In the genomic region with DNA sequence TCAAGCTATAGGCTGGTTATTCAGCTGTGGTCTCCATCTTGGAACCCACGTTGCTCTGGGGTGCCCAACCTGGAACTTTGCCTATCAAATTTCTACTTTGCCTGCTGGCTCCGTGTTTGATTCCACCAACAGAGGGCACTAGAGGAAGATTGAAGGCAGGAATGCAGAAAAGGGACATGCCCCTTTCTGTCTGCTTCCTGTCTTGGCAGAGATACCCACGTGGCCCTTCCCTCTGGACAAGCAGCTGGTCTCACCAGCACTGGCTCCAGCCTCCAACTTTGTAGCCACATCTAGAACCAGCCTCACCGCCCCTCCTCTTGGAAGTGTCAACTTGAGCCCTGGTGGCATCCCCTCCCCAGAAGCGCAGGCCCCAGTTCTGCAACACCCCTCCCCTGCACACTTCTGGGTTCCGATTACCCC, we compare ENCODE assay signal across 9 cellular contexts. TPM values are rescaled to one million over a fixed set of nuclear protein-coding genes. Genes with fewer than 3 reads are reported as not detected.
DNase-seq lines count a peak whose midpoint lies in the region; ATAC-seq, FAIRE-seq and TF ChIP-seq lines count a peak whose summit lies in the region.
"Had no signal": no experiment of that assay in that cellular context is flagged by ENCODE, and none has a peak within 500 bp of the region (broad histone marks: within the 10 kb centered on the region; RNA-seq: fewer than 3 reads in every experiment).

No MANE protein-coding gene starts in this region.

- H3K4me1 Mint-ChIP-seq in natural killer cell treated with Interleukin-12 subunit alpha and Interleukin-12 subunit beta and Interleukin-15 and Interleukin-18, amount 100 ng/mL, for 72 hours (ENCODE audit: low read depth in 2 of 2), result no peaks in the 10 kb centered on the region

- TF ChIP-seq POLR2A in endothelial cell of umbilical vein (IDR thresholded peaks at IDR 0.05; ENCODE audit: low read depth, low read length), result no peak

- peaks cover 8 to 12% of the 10 kb centered on the region in 2 donors for H3K27me3 Mint-ChIP-seq in natural killer cell treated with Interleukin-12 subunit alpha and Interleukin-12 subunit beta and Interleukin-15 and Interleukin-18, amount 100 ng/mL, for 72 hours

- no peak overlapping the region for H3K4me3 Mint-ChIP-seq in natural killer cell treated with Interleukin-12 subunit alpha and Interleukin-12 subunit beta and Interleukin-15 and Interleukin-18, amount 100 ng/mL, for 72 hours

- no peak overlapping the region for H3K4me2 ChIP-seq in endothelial cell of umbilical vein (ENCODE audit: insufficient read depth, low read length)

- no peaks in the 10 kb centered on the region for H3K79me2 ChIP-seq in endothelial cell of umbilical vein (ENCODE audit: control insufficient read depth, insufficient read depth, low read length)

- H3K27me3 ChIP-seq in endothelial cell of umbilical vein (ENCODE audit: control insufficient read depth in 2 of 2, insufficient read depth in 2 of 2, low read length in 2 of 2), result no peaks in the 10 kb centered on the region
- no peaks in the 10 kb centered on the region for H3K27me3 ChIP-seq in tibial artery

- no peaks in the 10 kb centered on the region for H3K36me3 Mint-ChIP-seq in natural killer cell treated with Interleukin-12 subunit alpha and Interleukin-12 subunit beta and Interleukin-15 and Interleukin-18, amount 100 ng/mL, for 72 hours

- H3K9me3 Mint-ChIP-seq in natural killer cell treated with Interleukin-12 subunit alpha and Interleukin-12 subunit beta and Interleukin-15 and Interleukin-18, amount 100 ng/mL, for 72 hours, result no peaks in the 10 kb centered on the region

- peak; percentile 42 to 54 for TF ChIP-seq CTCF in endothelial cell of umbilical vein (IDR thresholded peaks at IDR 0.05; ENCODE audit: extremely low read depth in 1 of 2, insufficient read depth in 1 of 2, low read depth in 1 of 2, low read length in 2 of 2)
- peak; percentile 30 to 37 for TF ChIP-seq CTCF in tibial artery (IDR thresholded peaks at IDR 0.05)

- peak; percentile 53 for ATAC-seq in GM18868 (IDR thresholded peaks at IDR 0.05; ENCODE audit: unreplicated experiment)
- ATAC-seq in natural killer cell treated with Interleukin-12 subunit alpha and Interleukin-12 subunit beta and Interleukin-15 and Interleukin-18, amount 100 ng/mL, for 72 hours, result peak; percentile 56 to 79

- intact Hi-C loops in endothelial cell of umbilical vein (cut with micrococcal nuclease), result loop anchor here (1.0 to 5.0 kb wide), 4 partner anchors 49 to 613 kb away; partner anchors contain the start of gene ZEB1
- intact Hi-C loops in tibial artery (cut with DNase I; ENCODE audit: low total_unique reads), result no loop called here

- H3K9ac ChIP-seq in endothelial cell of umbilical vein (replicated peaks; ENCODE audit: extremely low read depth, insufficient read depth, low read length), result no peak overlapping the region

- H3K27ac Mint-ChIP-seq in natural killer cell treated with Interleukin-12 subunit alpha and Interleukin-12 subunit beta and Interleukin-15 and Interleukin-18, amount 100 ng/mL, for 72 hours, result no peak overlapping the region

- no peaks in the 10 kb centered on the region for H4K20me1 ChIP-seq in endothelial cell of umbilical vein (replicated peaks; ENCODE audit: control insufficient read depth, extremely low read depth, insufficient read depth, low read length)

- FAIRE-seq in endothelial cell of umbilical vein (lab: Jason Lieb, UNC), result peak; percentile 95
- FAIRE-seq: islet of Langerhans had no signal

- BruUV-seq in endothelial cell of umbilical vein (replicated peaks; lab: Mats Ljungman, UMichigan), result no TSS peak

- CTCF ChIA-PET in endothelial cell of umbilical vein (lab: Charles Lee), result interaction anchor here (0.9 to 2.1 kb wide), 10 partner anchors 8 to 690 kb away, joined by 3 to 13 read pairs (median 3); partner anchors contain the start of gene ZNF438

- dilution Hi-C loops in endothelial cell of umbilical vein (cut with MboI; ENCODE audit: extremely low pct_ligation_motif_present, low sequenced_read_pairs), result no loop called here

- H3K9me3 ChIP-seq in endothelial cell of umbilical vein (replicated peaks; ENCODE audit: control insufficient read depth, insufficient read depth, low read length), result no peaks in the 10 kb centered on the region
- H3K9me3 ChIP-seq in tibial artery, result no peaks in the 10 kb centered on the region

- no peak overlapping the region for H3K27ac ChIP-seq in endothelial cell of umbilical vein (ENCODE audit: insufficient read depth, low read depth, low read length)
- H3K27ac ChIP-seq in tibial artery, result no peak overlapping the region

- no peaks in the 10 kb centered on the region for H3K36me3 ChIP-seq in endothelial cell of umbilical vein (ENCODE audit: control insufficient read depth in 2 of 2, extremely low read depth in 1 of 2, insufficient read depth in 2 of 2, low read length in 2 of 2)
- H3K36me3 ChIP-seq in tibial artery, result no peaks in the 10 kb centered on the region

- POLR2A ChIA-PET in endothelial cell of umbilical vein (lab: Charles Lee), result interaction anchor here (0.6 kb wide), 1 partner anchor 52 kb away, joined by 3 read pairs; the partner anchor contains the start of gene ZNF438

- H3K4me3 ChIP-seq in endothelial cell of umbilical vein (replicated peaks in 1 of 3; ENCODE audit: insufficient read depth in 1 of 3, low read depth in 1 of 3, low read length in 3 of 3), result no peak overlapping the region
- H3K4me3 ChIP-seq in tibial artery, result no peak overlapping the region

- DNase-seq in A172 (ENCODE audit: low spot score) (peak; percentile 87), NCI-H748 treated with DMSO at 0.1 percent for 48 hours (lab: John Stamatoyannopoulos, UW) (peak; percentile 10), endothelial cell of umbilical vein (ENCODE audit: low read depth, low spot score) (peak; percentile 43), tibial artery (peak; percentile 53 to 74), DMS153 treated with DMSO at 0.1 percent for 48 hours (lab: John Stamatoyannopoulos, UW; ENCODE audit: unreplicated experiment) (no peak)
- DNase-seq in activated CD4-positive, alpha-beta T cell treated with anti-CD3 and anti-CD28 coated beads, Interleukin-2, amount 50 U/mL, for 1 hour, result peak; percentile 47
- DNase-seq in natural killer cell treated with Interleukin-12 subunit alpha and Interleukin-12 subunit beta and Interleukin-15 and Interleukin-18, amount 100 ng/mL, for 72 hours (ENCODE audit: low spot score), result no peak

- no peaks in the 10 kb centered on the region for H3K4me1 ChIP-seq in endothelial cell of umbilical vein (ENCODE audit: control insufficient read depth, extremely low read depth, insufficient read depth, low read length)
- H3K4me1 ChIP-seq in tibial artery, result peaks cover 0 to 4% (median 0%) of the 10 kb centered on the region in 4 donors

- H3K9me1 ChIP-seq in endothelial cell of umbilical vein (replicated peaks; ENCODE audit: control insufficient read depth, extremely low read depth, insufficient read depth, low read length), result no peaks in the 10 kb centered on the region

- peak overlapping the region; percentile 17 for H2AFZ ChIP-seq in endothelial cell of umbilical vein (ENCODE audit: low read depth, low read length)

TF ChIP-seq in endothelial cell of umbilical vein, 7 proteins besides CTCF, POLR2A, EP300 and RAD21:
- no peak for TF ChIP-seq GATA2 (IDR thresholded peaks at IDR 0.05; ENCODE audit: insufficient read depth, insufficient read length, low read depth, low read length)
- peak; percentile 80 for TF ChIP-seq MAX (IDR thresholded peaks at IDR 0.05; ENCODE audit: insufficient read depth, insufficient read length)
- TF ChIP-seq JUN (IDR thresholded peaks at IDR 0.05; ENCODE audit: borderline replicate concordance, insufficient read depth, insufficient read length, low read depth), result no peak

RNA-seq across cellular contexts. Expression of gene ZNF438, which starts 52.1 kb away (rescaled TPM):
- total RNA-seq in A172 (2014; rRNA removed; shearing (Covaris generic)), result 5.1 and 6.2 TPM in 2 replicates
- total RNA-seq in endothelial cell of umbilical vein, result 11.2 and 15.1 TPM in 2 replicates
- 7.2 and 7.5 TPM in 2 replicates for polyA plus RNA-seq in endothelial cell of umbilical vein
- 8.9 and 9.4 TPM in 2 replicates for polyA plus RNA-seq in endothelial cell of umbilical vein (2011; cell fraction: cytosol; rRNA removed)
- polyA plus RNA-seq in endothelial cell of umbilical vein (2011; cell fraction: nucleus; rRNA removed), result 16.9 and 17.5 TPM in 2 replicates
- 8.6 and 12.8 TPM in 2 replicates for polyA plus RNA-seq in endothelial cell of umbilical vein (2012)
- polyA minus RNA-seq in endothelial cell of umbilical vein, result 15.2 and 17.3 TPM in 2 replicates
- polyA minus RNA-seq in endothelial cell of umbilical vein (2011; cell fraction: cytosol; rRNA and poly(A)+ RNA removed), result 1.1 TPM
- 13.2 and 19.9 TPM in 2 replicates for polyA minus RNA-seq in endothelial cell of umbilical vein (2011; cell fraction: nucleus; rRNA and poly(A)+ RNA removed)
- 1 to 10 TPM; 1.9 TPM for total RNA-seq in natural killer cell treated with Interleukin-12 subunit alpha and Interleukin-12 subunit beta and Interleukin-15 and Interleukin-18, amount 100 ng/mL, for 72 hours

Comparison
In these comparisons a context has a peak if more than half of its experiments do, and no peak if none do; other contexts are left out.
1. DNase-seq: peak in A172 (single experiment), NCI-H748 treated with DMSO at 0.1 percent for 48 hours (single experiment), activated CD4-positive, alpha-beta T cell treated with anti-CD3 and anti-CD28 coated beads, Interleukin-2, amount 50 U/mL, for 1 hour (single experiment), endothelial cell of umbilical vein (single experiment) and tibial artery (2 of 2); none in natural killer cell treated with Interleukin-12 subunit alpha and Interleukin-12 subunit beta and Interleukin-15 and Interleukin-18, amount 100 ng/mL, for 72 hours (single experiment) and DMS153 treated with DMSO at 0.1 percent for 48 hours (single experiment).